9 cellular contexts compared by ENCODE assay signal in the genomic region with DNA sequence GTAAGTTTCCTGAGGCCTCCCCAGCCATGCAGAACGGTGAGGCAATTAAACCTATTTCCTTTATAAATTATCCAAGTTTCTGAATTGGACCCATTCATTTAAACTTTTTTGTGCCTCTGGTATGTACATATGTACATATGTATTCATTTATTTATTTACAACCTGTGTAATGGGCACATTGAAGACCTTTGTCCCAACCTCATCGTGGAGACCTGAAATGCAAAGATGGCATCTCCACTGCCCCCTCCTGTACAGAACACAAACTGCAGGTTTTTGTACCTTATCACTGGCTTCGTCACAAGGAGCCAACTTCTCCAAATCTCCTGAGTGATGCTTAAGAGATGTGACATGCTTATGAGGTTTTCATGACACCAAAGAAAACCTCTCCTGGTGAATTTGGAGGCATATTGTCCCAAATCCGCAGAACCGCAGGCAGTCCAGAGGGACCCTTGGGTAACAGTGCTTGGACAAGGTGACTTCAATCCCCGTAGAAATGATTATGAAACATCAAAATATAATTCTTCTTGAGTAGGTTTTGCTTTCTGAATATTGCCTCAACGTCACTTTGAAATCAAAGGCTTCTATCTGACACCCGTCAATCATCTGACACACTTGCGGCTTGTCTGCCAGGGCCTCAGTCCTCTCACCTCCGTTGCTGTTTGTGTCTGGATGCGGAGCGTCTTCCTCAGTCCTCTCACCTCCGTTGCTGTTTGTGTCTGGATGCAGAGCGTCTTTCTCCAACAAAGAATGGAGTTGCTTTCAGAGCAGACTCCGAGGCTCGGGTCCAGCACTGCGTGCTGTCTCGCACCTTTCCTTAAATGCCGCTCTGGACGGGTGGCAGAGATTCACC.
DNase-seq lines count a peak whose midpoint lies in the region; ATAC-seq, FAIRE-seq and TF ChIP-seq lines count a peak whose summit lies in the region.
"Had no signal": no experiment of that assay in that cellular context is flagged by ENCODE, and none has a peak within 500 bp of the region (broad histone marks: within the 10 kb centered on the region; RNA-seq: fewer than 3 reads in every experiment).

No MANE protein-coding gene starts in this region.

- H3K27me3 ChIP-seq in GM23338 (ENCODE audit: insufficient read depth), result no peaks in the 10 kb centered on the region
- no peaks in the 10 kb centered on the region for H3K27me3 ChIP-seq in SU-DHL-6 (ENCODE audit: low read length)
- H3K27me3 ChIP-seq in keratinocyte (ENCODE audit: control insufficient read depth, extremely low read depth, insufficient read depth, low read length), result no peaks in the 10 kb centered on the region
- H3K27me3 ChIP-seq in gastrocnemius medialis, result no peaks in the 10 kb centered on the region

- H3K36me3 Mint-ChIP-seq in GM23338 (ENCODE audit: low read depth), result no peaks in the 10 kb centered on the region
- H3K36me3 Mint-ChIP-seq: IgD-negative memory B cell had no signal

- H3K27ac Mint-ChIP-seq in GM23338, result no peak overlapping the region

- FAIRE-seq in keratinocyte (lab: Jason Lieb, UNC), result peak; percentile 51

- no peaks in the 10 kb centered on the region for H3K9me3 Mint-ChIP-seq in GM23338
- H3K9me3 Mint-ChIP-seq: IgD-negative memory B cell had no signal

- H3K4me1 ChIP-seq in GM23338 (ENCODE audit: insufficient read depth), result no peaks in the 10 kb centered on the region
- H3K4me1 ChIP-seq in keratinocyte (ENCODE audit: control insufficient read depth, extremely low read depth, insufficient read depth, low read length), result peaks cover 9% of the 10 kb centered on the region
- H3K4me1 ChIP-seq in gastrocnemius medialis, result no peaks in the 10 kb centered on the region

- H3K4me3 ChIP-seq in GM23338 (no peak overlapping the region), SU-DHL-6 (ENCODE audit: insufficient read depth, low read length, poor library complexity, severe bottlenecking) (no peak overlapping the region), keratinocyte (ENCODE audit: control insufficient read depth in 2 of 3, extremely low read depth in 1 of 3, insufficient read depth in 2 of 3, low read depth in 1 of 3, low read length in 3 of 3) (no peak overlapping the region), gastrocnemius medialis (no peak overlapping the region)

- dilution Hi-C loops in keratinocyte (cut with MboI; ENCODE audit: extremely low pct_ligation_motif_present, low sequenced_read_pairs), result no loop called here

- no peak overlapping the region for H3K4me2 ChIP-seq in GM23338
- H3K4me2 ChIP-seq in SU-DHL-6 (ENCODE audit: low read depth, low read length, poor library complexity, severe bottlenecking), result no peak overlapping the region
- H3K4me2 ChIP-seq in keratinocyte (ENCODE audit: control insufficient read depth, extremely low read depth, insufficient read depth, low read depth, low read length), result no peak overlapping the region

- TF ChIP-seq CTCF in GM23338 (conservative IDR thresholded peaks at IDR 0.05; ENCODE audit: low read depth in 2 of 2) (peak; percentile 81 to 83), SU-DHL-6 (IDR thresholded peaks at IDR 0.05; ENCODE audit: insufficient read depth, low read length, poor library complexity, severe bottlenecking) (peak; percentile 30), keratinocyte (optimal IDR thresholded peaks at IDR 0.05 in 1 of 3, IDR thresholded peaks at IDR 0.05 in 1 of 3, conservative IDR thresholded peaks at IDR 0.05 in 1 of 3; ENCODE audit: extremely low read depth in 1 of 3, insufficient read depth in 2 of 3, low read length in 3 of 3) (peak; percentile 54 to 71 (median 68)), gastrocnemius medialis (IDR thresholded peaks at IDR 0.05 in 4 of 5, conservative IDR thresholded peaks at IDR 0.05 in 1 of 5) (no peak)

- H3K27ac ChIP-seq in GM23338 (ENCODE audit: low read depth), result no peak overlapping the region
- H3K27ac ChIP-seq in SU-DHL-6 (ENCODE audit: low read depth, low read length), result no peak overlapping the region
- no peak overlapping the region for H3K27ac ChIP-seq in keratinocyte (ENCODE audit: control insufficient read depth, insufficient read depth, low read length)
- H3K27ac ChIP-seq in gastrocnemius medialis, result no peak overlapping the region

- H2AFZ ChIP-seq in GM23338 (no peak overlapping the region), SU-DHL-6 (ENCODE audit: low read depth, low read length, severe bottlenecking) (no peak overlapping the region), keratinocyte (ENCODE audit: control insufficient read depth, low read length) (no peak overlapping the region)

- H3K9ac ChIP-seq in SU-DHL-6 (ENCODE audit: low read length) (no peak overlapping the region), keratinocyte (ENCODE audit: control insufficient read depth, extremely low read depth, insufficient read depth, low read length) (no peak overlapping the region)

- H3F3A ChIP-seq in GM23338 (replicated peaks; ENCODE audit: low read depth) (no peaks in the 10 kb centered on the region), SU-DHL-6 (ENCODE audit: insufficient read depth) (no peaks in the 10 kb centered on the region)

- no peaks in the 10 kb centered on the region; the same call in 2 of the 3 replicates for H3K4me1 Mint-ChIP-seq in GM23338
- H3K4me1 Mint-ChIP-seq: IgD-negative memory B cell had no signal

- no peak overlapping the region for H3K4me3 Mint-ChIP-seq in GM23338
- H3K4me3 Mint-ChIP-seq: IgD-negative memory B cell had no signal

- H3K36me3 ChIP-seq in GM23338 (ENCODE audit: insufficient read depth) (no peaks in the 10 kb centered on the region), SU-DHL-6 (ENCODE audit: low read length) (no peaks in the 10 kb centered on the region), keratinocyte (ENCODE audit: control insufficient read depth in 2 of 2, extremely low read depth in 1 of 2, insufficient read depth in 2 of 2, low read length in 2 of 2) (no peaks in the 10 kb centered on the region), gastrocnemius medialis (no peaks in the 10 kb centered on the region)

- H3K79me2 ChIP-seq in GM23338 (replicated peaks; ENCODE audit: insufficient read depth), result no peaks in the 10 kb centered on the region
- H3K79me2 ChIP-seq in SU-DHL-6 (ENCODE audit: insufficient read depth, low read length), result no peaks in the 10 kb centered on the region
- H3K79me2 ChIP-seq in keratinocyte (ENCODE audit: control insufficient read depth, insufficient read depth, low read length), result no peaks in the 10 kb centered on the region

- H3K9me2 ChIP-seq in GM23338 (ENCODE audit: insufficient read depth), result no peaks in the 10 kb centered on the region
- no peaks in the 10 kb centered on the region for H3K9me2 ChIP-seq in SU-DHL-6 (replicated peaks; ENCODE audit: insufficient read depth, low read length)

- DNase-seq in COLO668 (lab: John Stamatoyannopoulos, UW; ENCODE audit: unreplicated experiment) (peak; percentile 28), GM23338 (ENCODE audit: low spot score) (peak; percentile 70), keratinocyte (ENCODE audit: low read depth, low spot score) (no peak), activated gamma-delta T cell treated with Interleukin-2 at 50 U/mL for 16 hours (no peak), middle frontal gyrus (ENCODE audit: extremely low spot score, low spot score) (no peak), T-helper 9 cell (no peak), gastrocnemius medialis (no peak)

- H4K20me1 ChIP-seq in GM23338 (replicated peaks; ENCODE audit: insufficient read depth), result no peaks in the 10 kb centered on the region; the same call in 1 of the 2 replicates
- no peaks in the 10 kb centered on the region for H4K20me1 ChIP-seq in SU-DHL-6 (ENCODE audit: low read depth, low read length)
- H4K20me1 ChIP-seq in keratinocyte (ENCODE audit: control insufficient read depth, extremely low read depth, insufficient read depth, low read length), result no peaks in the 10 kb centered on the region

- H3K27me3 Mint-ChIP-seq in GM23338 (ENCODE audit: insufficient read depth, low read depth, poor library complexity), result peaks cover 7% of the 10 kb centered on the region

- ATAC-seq in GM23338 (peak; percentile 45; the same call in 2 of the 3 replicates), gastrocnemius medialis (no peak)

- no peaks in the 10 kb centered on the region for H3K9me1 ChIP-seq in keratinocyte (ENCODE audit: control insufficient read depth, extremely low read depth, insufficient read depth, low read length)

- intact Hi-C loops in gastrocnemius medialis (cut with DNase I; ENCODE audit: low total_unique reads), result no loop called here

- in situ Hi-C loops in gastrocnemius medialis (cut with MboI; ENCODE audit: low sequenced_read_pairs in 4 of 4), result no loop called here

- H3K9me3 ChIP-seq in SU-DHL-6 (ENCODE audit: insufficient read depth, low read length) (no peaks in the 10 kb centered on the region), keratinocyte (ENCODE audit: control insufficient read depth, low read depth, low read length) (no peaks in the 10 kb centered on the region), gastrocnemius medialis (no peaks in the 10 kb centered on the region)

- no peak for TF ChIP-seq POLR2A in gastrocnemius medialis (IDR thresholded peaks at IDR 0.05)

TF ChIP-seq in GM23338, 12 proteins besides CTCF, POLR2A, EP300 and RAD21 (continues in another document):
- TF ChIP-seq, protein P1, sequence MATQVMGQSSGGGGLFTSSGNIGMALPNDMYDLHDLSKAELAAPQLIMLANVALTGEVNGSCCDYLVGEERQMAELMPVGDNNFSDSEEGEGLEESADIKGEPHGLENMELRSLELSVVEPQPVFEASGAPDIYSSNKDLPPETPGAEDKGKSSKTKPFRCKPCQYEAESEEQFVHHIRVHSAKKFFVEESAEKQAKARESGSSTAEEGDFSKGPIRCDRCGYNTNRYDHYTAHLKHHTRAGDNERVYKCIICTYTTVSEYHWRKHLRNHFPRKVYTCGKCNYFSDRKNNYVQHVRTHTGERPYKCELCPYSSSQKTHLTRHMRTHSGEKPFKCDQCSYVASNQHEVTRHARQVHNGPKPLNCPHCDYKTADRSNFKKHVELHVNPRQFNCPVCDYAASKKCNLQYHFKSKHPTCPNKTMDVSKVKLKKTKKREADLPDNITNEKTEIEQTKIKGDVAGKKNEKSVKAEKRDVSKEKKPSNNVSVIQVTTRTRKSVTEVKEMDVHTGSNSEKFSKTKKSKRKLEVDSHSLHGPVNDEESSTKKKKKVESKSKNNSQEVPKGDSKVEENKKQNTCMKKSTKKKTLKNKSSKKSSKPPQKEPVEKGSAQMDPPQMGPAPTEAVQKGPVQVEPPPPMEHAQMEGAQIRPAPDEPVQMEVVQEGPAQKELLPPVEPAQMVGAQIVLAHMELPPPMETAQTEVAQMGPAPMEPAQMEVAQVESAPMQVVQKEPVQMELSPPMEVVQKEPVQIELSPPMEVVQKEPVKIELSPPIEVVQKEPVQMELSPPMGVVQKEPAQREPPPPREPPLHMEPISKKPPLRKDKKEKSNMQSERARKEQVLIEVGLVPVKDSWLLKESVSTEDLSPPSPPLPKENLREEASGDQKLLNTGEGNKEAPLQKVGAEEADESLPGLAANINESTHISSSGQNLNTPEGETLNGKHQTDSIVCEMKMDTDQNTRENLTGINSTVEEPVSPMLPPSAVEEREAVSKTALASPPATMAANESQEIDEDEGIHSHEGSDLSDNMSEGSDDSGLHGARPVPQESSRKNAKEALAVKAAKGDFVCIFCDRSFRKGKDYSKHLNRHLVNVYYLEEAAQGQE (IDR thresholded peaks at IDR 0.05; ENCODE audit: unreplicated experiment), result no peak
- TF ChIP-seq JUNB (IDR thresholded peaks at IDR 0.05; ENCODE audit: unreplicated experiment), result no peak
- no peak for TF ChIP-seq CREB1 (CRISPR knock-in tag; IDR thresholded peaks at IDR 0.05; ENCODE audit: low read depth)
- TF ChIP-seq STAT1 (IDR thresholded peaks at IDR 0.05; ENCODE audit: unreplicated experiment), result no peak

Comparison
In these comparisons a context has a peak if more than half of its experiments do, and no peak if none do; other contexts are left out.
1. DNase-seq: peak in COLO668 (single experiment) and GM23338 (single experiment); none in keratinocyte (single experiment), activated gamma-delta T cell treated with Interleukin-2 at 50 U/mL for 16 hours (single experiment), middle frontal gyrus (single experiment), T-helper 9 cell (single experiment) and gastrocnemius medialis (0 of 2).
2. CTCF ChIP-seq: peak in GM23338 (2 of 2), SU-DHL-6 (single experiment) and keratinocyte (3 of 3); none in gastrocnemius medialis (0 of 5).